In the genomic region with DNA sequence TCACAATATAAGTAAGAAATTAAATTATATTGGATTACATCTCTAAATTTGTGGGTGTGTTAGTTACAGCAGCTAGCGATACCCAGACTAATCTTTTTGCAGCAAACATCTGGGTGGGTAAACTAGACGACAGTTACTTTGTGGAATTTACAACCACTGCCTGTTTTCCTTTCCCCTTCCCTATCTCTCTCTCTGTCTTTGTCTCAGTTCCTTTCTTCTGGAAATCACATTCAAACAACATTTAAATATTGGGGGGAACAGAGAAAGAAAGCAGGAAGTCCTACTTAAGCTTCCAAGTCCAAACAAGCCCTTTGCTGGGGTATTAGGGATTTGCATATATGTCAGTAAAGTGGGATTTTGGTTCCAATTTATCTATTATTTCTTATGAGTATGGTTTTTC, we compare ENCODE assay signal across 14 cellular contexts.
A peak's percentile ranks its signal among the peaks of the same experiment; 100 is the strongest.
DNase-seq lines count a peak whose midpoint lies in the region; ATAC-seq and TF ChIP-seq lines count a peak whose summit lies in the region.
"Had no signal": no experiment of that assay in that cellular context is flagged by ENCODE, and none has a peak within 500 bp of the region (broad histone marks: within the 10 kb centered on the region; RNA-seq: fewer than 3 reads in every experiment).

No MANE protein-coding gene starts in this region.

- no peaks in the 10 kb centered on the region for H3K27me3 ChIP-seq in HUES48 (ENCODE audit: control insufficient read depth, insufficient read depth, low read length)
- no peaks in the 10 kb centered on the region for H3K27me3 ChIP-seq in NT2/D1 (ENCODE audit: insufficient read depth, insufficient read length)
- no peaks in the 10 kb centered on the region for H3K27me3 ChIP-seq in hepatocyte
- no peaks in the 10 kb centered on the region for H3K27me3 ChIP-seq in trophoblast cell (ENCODE audit: insufficient read depth, low read length)
- H3K27me3 ChIP-seq: BLaER1 had no signal

- H3K18ac ChIP-seq in trophoblast cell (ENCODE audit: low read length): no peak overlapping the region

- no peaks in the 10 kb centered on the region for H3K4me1 Mint-ChIP-seq in activated T-helper 17 cell treated with anti-CD3 and anti-CD28 coated beads, Interleukin-2, amount 50 U/mL, for 72 hours
- H3K4me1 Mint-ChIP-seq: CD14-positive monocyte; CD4-positive, alpha-beta memory T cell had no signal

- no peak overlapping the region for H3K4me3 Mint-ChIP-seq in activated T-helper 17 cell treated with anti-CD3 and anti-CD28 coated beads, Interleukin-2, amount 50 U/mL, for 72 hours
- H3K4me3 Mint-ChIP-seq: CD14-positive monocyte; CD4-positive, alpha-beta memory T cell had no signal

- H3K14ac ChIP-seq in trophoblast cell (ENCODE audit: low read length): no peak overlapping the region

- H3K4me2 ChIP-seq in hepatocyte (peak overlapping the region; percentile 48), trophoblast cell (ENCODE audit: low read length) (no peak overlapping the region)
- H3K4me2 ChIP-seq: BLaER1 had no signal

- DNase-seq in NT2/D1 (ENCODE audit: low read depth, low spot score): peak; percentile 16
- no peak for DNase-seq in hepatocyte (ENCODE audit: low spot score)
- no peak for DNase-seq in HCEC 1CT
- DNase-seq in islet precursor cell: no peak
- no peak for DNase-seq in trophoblast cell
- DNase-seq: 8988T; CD4-positive, alpha-beta memory T cell; DMS79; GDM1 had no signal

- H3K4ac ChIP-seq in trophoblast cell (ENCODE audit: low read depth, low read length): no peak overlapping the region

- H2BK120ac ChIP-seq in trophoblast cell (ENCODE audit: insufficient read depth, low read length, poor library complexity): no peak overlapping the region

- peak overlapping the region; percentile 61 for H3K27ac ChIP-seq in HUES48 (ENCODE audit: low read depth, low read length)
- H3K27ac ChIP-seq in hepatocyte: peak overlapping the region; percentile 83
- no peak overlapping the region for H3K27ac ChIP-seq in trophoblast cell (ENCODE audit: low read depth, low read length)
- H3K27ac ChIP-seq: BLaER1 had no signal

- H4K8ac ChIP-seq in trophoblast cell (ENCODE audit: low read depth, low read length): no peak overlapping the region

- H3K9me3 Mint-ChIP-seq in activated T-helper 17 cell treated with anti-CD3 and anti-CD28 coated beads, Interleukin-2, amount 50 U/mL, for 72 hours: no peaks in the 10 kb centered on the region

- no peak overlapping the region for H3K27ac Mint-ChIP-seq in activated T-helper 17 cell treated with anti-CD3 and anti-CD28 coated beads, Interleukin-2, amount 50 U/mL, for 72 hours
- H3K27ac Mint-ChIP-seq: CD14-positive monocyte; CD4-positive, alpha-beta memory T cell had no signal

- H3K9me2 ChIP-seq in hepatocyte (replicated peaks; ENCODE audit: insufficient read depth): no peaks in the 10 kb centered on the region

- H3K23ac ChIP-seq in trophoblast cell (ENCODE audit: low read length): no peak overlapping the region

- no peak overlapping the region for H2BK5ac ChIP-seq in trophoblast cell (ENCODE audit: low read depth, low read length, poor library complexity)

- H4K91ac ChIP-seq in trophoblast cell (ENCODE audit: low read depth, low read length): no peak overlapping the region

- H2BK12ac ChIP-seq in trophoblast cell (ENCODE audit: low read length): no peak overlapping the region

- H3K4me1 ChIP-seq in HUES48 (ENCODE audit: control insufficient read depth, insufficient read depth, low read length) (peaks cover 26% of the 10 kb centered on the region), NT2/D1 (ENCODE audit: insufficient read depth, insufficient read length) (no peaks in the 10 kb centered on the region), hepatocyte (ENCODE audit: insufficient read depth) (no peaks in the 10 kb centered on the region), trophoblast cell (ENCODE audit: control insufficient read depth in 1 of 2, insufficient read depth in 2 of 2, low read length in 2 of 2) (no peaks in the 10 kb centered on the region)
- H3K4me1 ChIP-seq: BLaER1 had no signal

- no peaks in the 10 kb centered on the region for H3K36me3 Mint-ChIP-seq in activated T-helper 17 cell treated with anti-CD3 and anti-CD28 coated beads, Interleukin-2, amount 50 U/mL, for 72 hours (ENCODE audit: low read depth)
- H3K36me3 Mint-ChIP-seq: CD14-positive monocyte; CD4-positive, alpha-beta memory T cell had no signal

- ATAC-seq in activated T-helper 17 cell treated with anti-CD3 and anti-CD28 coated beads, Interleukin-2, amount 50 U/mL, for 72 hours (replicated peaks): no peak
- ATAC-seq: HCT116 had no signal

- H2AFZ ChIP-seq in hepatocyte (no peak overlapping the region), trophoblast cell (ENCODE audit: insufficient read depth, low read length, poor library complexity) (no peak overlapping the region)

- H3K9me3 ChIP-seq in HUES48 (ENCODE audit: control insufficient read depth, insufficient read depth, low read length) (no peaks in the 10 kb centered on the region), NT2/D1 (ENCODE audit: insufficient read depth, low read length) (no peaks in the 10 kb centered on the region), hepatocyte (ENCODE audit: low read depth) (no peaks in the 10 kb centered on the region), trophoblast cell (ENCODE audit: insufficient read depth, low read depth, low read length) (peaks cover 3% of the 10 kb centered on the region)

- no peak for TF ChIP-seq CTCF in hepatocyte (IDR thresholded peaks at IDR 0.05; ENCODE audit: poor library complexity)

- H3K36me3 ChIP-seq in HUES48 (ENCODE audit: control insufficient read depth, insufficient read depth, low read length) (no peaks in the 10 kb centered on the region), NT2/D1 (ENCODE audit: insufficient read depth, insufficient read length, low read length) (no peaks in the 10 kb centered on the region), hepatocyte (replicated peaks; ENCODE audit: insufficient read depth, low read depth) (no peaks in the 10 kb centered on the region), trophoblast cell (ENCODE audit: control insufficient read depth in 1 of 2, insufficient read depth in 2 of 2, low read length in 2 of 2) (no peaks in the 10 kb centered on the region)
- H3K36me3 ChIP-seq: BLaER1 had no signal

- no peaks in the 10 kb centered on the region for H3K79me2 ChIP-seq in hepatocyte
- no peaks in the 10 kb centered on the region for H3K79me2 ChIP-seq in trophoblast cell (ENCODE audit: control insufficient read depth, insufficient read depth, low read length, poor library complexity)

- no peak overlapping the region for H4K12ac ChIP-seq in trophoblast cell (ENCODE audit: low read depth, low read length)

- no peaks in the 10 kb centered on the region for H4K20me1 ChIP-seq in hepatocyte (ENCODE audit: insufficient read depth, poor library complexity, severe bottlenecking)
- H4K20me1 ChIP-seq: BLaER1 had no signal

- H2AK5ac ChIP-seq in trophoblast cell (ENCODE audit: low read length): no peak overlapping the region

- 23% methylated on average over 2 of the region's 2 CpGs for WGBS in hepatocyte (ENCODE audit: low lambda C conversion rate, missing lambda C conversion rate)
- no CpG with 5 or more reads among the region's 2 CpGs for WGBS in trophoblast cell (ENCODE audit: extremely low coverage, insufficient coverage, insufficient read length)

- peaks cover 20% of the 10 kb centered on the region for H3K27me3 Mint-ChIP-seq in activated T-helper 17 cell treated with anti-CD3 and anti-CD28 coated beads, Interleukin-2, amount 50 U/mL, for 72 hours

- H3K9ac ChIP-seq in HUES48 (ENCODE audit: low read depth, low read length) (no peak overlapping the region; the same call in 1 of the 2 replicates), NT2/D1 (ENCODE audit: insufficient read length, low read depth) (no peak overlapping the region), trophoblast cell (ENCODE audit: low read length) (no peak overlapping the region)
- H3K9ac ChIP-seq: BLaER1 had no signal

- H3K4me3 ChIP-seq in HUES48 (ENCODE audit: low read depth, low read length) (no peak overlapping the region; the same call in 1 of the 2 replicates), NT2/D1 (ENCODE audit: insufficient read length, low read depth) (no peak overlapping the region), hepatocyte (no peak overlapping the region), trophoblast cell (ENCODE audit: low read depth, low read length) (no peak overlapping the region)
- H3K4me3 ChIP-seq: BLaER1 had no signal

- H3K79me1 ChIP-seq in trophoblast cell (ENCODE audit: low read length): no peaks in the 10 kb centered on the region
